Comparison of ENCODE assay signal across 13 cellular contexts in the genomic region with DNA sequence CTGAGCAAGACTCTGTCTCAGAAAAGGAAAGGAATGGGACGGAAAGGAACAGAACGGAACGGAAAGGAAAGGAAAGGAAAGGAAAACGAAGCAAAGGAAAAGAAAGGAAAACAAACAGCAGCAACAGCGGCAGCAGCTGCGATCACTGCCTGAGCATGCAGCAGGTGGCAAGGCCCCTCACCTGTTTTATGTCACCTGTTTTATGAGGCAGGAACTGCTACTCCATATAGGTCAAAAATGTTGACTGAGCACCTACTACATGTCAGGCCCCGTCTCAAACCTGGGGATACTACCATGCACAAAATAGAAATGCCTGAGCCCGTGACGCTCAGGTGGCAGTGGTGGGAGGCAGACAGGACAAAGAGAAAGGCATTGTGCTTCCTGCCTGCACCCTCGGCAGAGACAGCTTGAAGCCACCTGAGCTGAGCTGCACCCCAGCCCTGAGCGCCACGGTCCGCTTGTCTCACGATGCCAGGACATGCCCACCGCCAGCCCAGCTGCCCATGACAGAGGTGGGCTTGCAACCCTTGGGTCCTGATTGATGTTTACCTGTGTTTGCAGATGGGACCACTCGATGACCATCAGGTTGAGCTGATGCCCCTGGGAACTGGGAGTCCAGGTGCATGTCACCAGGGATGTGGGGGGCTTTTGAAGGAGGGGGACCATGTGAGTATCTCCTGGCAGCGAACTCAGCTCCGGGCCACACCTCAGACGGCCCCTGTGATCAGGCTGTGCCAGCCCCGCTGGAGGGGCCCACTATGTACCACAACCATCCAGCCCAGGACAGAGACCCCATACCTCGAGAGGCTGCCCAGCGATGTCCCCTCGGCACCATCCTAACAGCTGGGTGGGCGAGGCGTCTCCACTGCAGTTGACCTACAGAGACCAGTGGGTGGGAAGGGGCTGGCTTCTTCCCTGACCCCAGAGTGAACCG.
"Had no signal": no experiment of that assay in that cellular context is flagged by ENCODE, and none has a peak within 500 bp of the region (broad histone marks: within the 10 kb centered on the region; RNA-seq: fewer than 3 reads in every experiment).

No MANE protein-coding gene starts in this region.

- H3K36me3 ChIP-seq: uterus had no signal

- ATAC-seq: effector memory CD8-positive, alpha-beta T cell; foreskin keratinocyte; left colon; left ventricle myocardium superior had no signal

- H3K9me3 Mint-ChIP-seq: effector memory CD8-positive, alpha-beta T cell; type B pancreatic cell had no signal

- H3K9me3 ChIP-seq: neutrophil, uterus had no signal

- H3K4me1 ChIP-seq: foreskin keratinocyte, uterus had no signal

- H3K27ac Mint-ChIP-seq: effector memory CD8-positive, alpha-beta T cell; nephron progenitor cell; type B pancreatic cell had no signal

- DNase-seq: effector memory CD8-positive, alpha-beta T cell; foreskin keratinocyte; left colon; left ventricle myocardium superior; mesenchymal stem cell; midbrain; nephron progenitor cell; posterior cingulate gyrus; stimulated activated naive CD4-positive, alpha-beta T cell; uterus had no signal

- H3K27ac ChIP-seq: foreskin keratinocyte, neutrophil, uterus had no signal

- H3K36me3 Mint-ChIP-seq: type B pancreatic cell had no signal

- H3K27me3 Mint-ChIP-seq: effector memory CD8-positive, alpha-beta T cell; type B pancreatic cell had no signal

- H3K27me3 ChIP-seq: neutrophil, uterus had no signal

- H3K4me3 ChIP-seq: lung, uterus had no signal

- H3K4me3 Mint-ChIP-seq: effector memory CD8-positive, alpha-beta T cell; nephron progenitor cell; type B pancreatic cell had no signal
